17 cellular contexts compared by ENCODE assay signal in genomic region chr1:12600335-12600734, GRCh38. TPM values are rescaled to one million over a fixed set of nuclear protein-coding genes. Genes with fewer than 3 reads are reported as not detected.
DNase-seq lines count a peak whose midpoint lies in the region; ATAC-seq and TF ChIP-seq lines count a peak whose summit lies in the region.
"Had no signal": no experiment of that assay in that cellular context is flagged by ENCODE, and none has a peak within 500 bp of the region (broad histone marks: within the 10 kb centered on the region; RNA-seq: fewer than 3 reads in every experiment).

No MANE protein-coding gene starts in this region.

- DNase-seq in MG63: peak; percentile 76
- no peak for DNase-seq in esophagus squamous epithelium (lab: John Stamatoyannopoulos, UW)
- DNase-seq in thyroid gland: peak; percentile 91 to 94
- no peak for DNase-seq in stimulated activated naive CD4-positive, alpha-beta T cell (lab: John Stamatoyannopoulos, UW)
- no peak for DNase-seq in OCI-M1 (lab: John Stamatoyannopoulos, UW)
- DNase-seq: activated effector memory CD4-positive, alpha-beta T cell treated with anti-CD3 and anti-CD28 coated beads, Interleukin-2, amount 50 U/mL, for 16 hours; naive B cell; NCI-H1092; NCI-H2171; NK-92 treated with Interleukin-12 subunit alpha and Interleukin-12 subunit beta, amount 100 ng/mL, for 24 hours; trophoblast cell had no signal

- H3K27ac ChIP-seq in esophagus squamous epithelium (peak overlapping the region; percentile 29 to 94 (median 78)), muscle layer of duodenum (ENCODE audit: low read length) (peak overlapping the region; percentile 9), thyroid gland (peak overlapping the region; percentile 77 to 97 (median 85))
- H3K27ac ChIP-seq: SJSA1 had no signal

- H3K9me3 ChIP-seq in MG63: no peaks in the 10 kb centered on the region
- no peaks in the 10 kb centered on the region for H3K9me3 ChIP-seq in esophagus squamous epithelium
- no peaks in the 10 kb centered on the region for H3K9me3 ChIP-seq in muscle layer of duodenum (ENCODE audit: control insufficient read depth in 1 of 2, low read length in 2 of 2)
- no peaks in the 10 kb centered on the region for H3K9me3 ChIP-seq in thyroid gland
- H3K9me3 ChIP-seq: SJSA1 had no signal

- H3K4me1 ChIP-seq in esophagus squamous epithelium (peaks cover 81 to 100% (median 87%) of the 10 kb centered on the region in 3 donors), muscle layer of duodenum (ENCODE audit: control insufficient read depth in 1 of 2, insufficient read depth in 2 of 2, low read length in 2 of 2) (peaks cover 31 to 72% of the 10 kb centered on the region in 2 donors), thyroid gland (peaks cover 69 to 94% of the 10 kb centered on the region in 2 donors)

- TF ChIP-seq CTCF in esophagus squamous epithelium (IDR thresholded peaks at IDR 0.05): no peak
- no peak for TF ChIP-seq CTCF in thyroid gland (IDR thresholded peaks at IDR 0.05)

- WGBS in esophagus squamous epithelium, 2 donors: 48 to 64% methylated on average over 4 to 7 of the region's 7 CpGs
- WGBS in thyroid gland, 2 donors: 28 to 44% methylated on average over 5 to 7 of the region's 7 CpGs

- intact Hi-C loops in esophagus squamous epithelium (cut with DNase I) (no loop called here), thyroid gland (cut with DNase I) (no loop called here)

- peaks cover 81% of the 10 kb centered on the region for H3K36me3 ChIP-seq in MG63
- H3K36me3 ChIP-seq in esophagus squamous epithelium: peaks cover 0 to 48% (median 0%) of the 10 kb centered on the region in 3 donors
- no peaks in the 10 kb centered on the region for H3K36me3 ChIP-seq in muscle layer of duodenum (ENCODE audit: control insufficient read depth in 1 of 2, insufficient read depth in 2 of 2, low read length in 2 of 2)
- H3K36me3 ChIP-seq in thyroid gland: peaks cover 0 to 10% of the 10 kb centered on the region in 2 donors
- H3K36me3 ChIP-seq: SJSA1 had no signal

- no peak for TF ChIP-seq POLR2A in esophagus squamous epithelium (IDR thresholded peaks at IDR 0.05)
- TF ChIP-seq POLR2A in thyroid gland (IDR thresholded peaks at IDR 0.05): peak in 1 of 2 donors; percentile 49

- ATAC-seq in HG02623 (IDR thresholded peaks at IDR 0.05; ENCODE audit: unreplicated experiment): no peak

- H3K27me3 ChIP-seq in MG63: no peaks in the 10 kb centered on the region
- no peaks in the 10 kb centered on the region for H3K27me3 ChIP-seq in esophagus squamous epithelium
- no peaks in the 10 kb centered on the region for H3K27me3 ChIP-seq in muscle layer of duodenum (ENCODE audit: low read depth, low read length)
- no peaks in the 10 kb centered on the region for H3K27me3 ChIP-seq in thyroid gland
- H3K27me3 ChIP-seq: SJSA1 had no signal

- H3K4me3 ChIP-seq in MG63: no peak overlapping the region
- H3K4me3 ChIP-seq in esophagus squamous epithelium: no peak overlapping the region
- no peak overlapping the region for H3K4me3 ChIP-seq in muscle layer of duodenum (ENCODE audit: low read depth in 1 of 2, low read length in 2 of 2)
- H3K4me3 ChIP-seq in thyroid gland (replicated peaks in 1 of 3): no peak overlapping the region
- H3K4me3 ChIP-seq: SJSA1, skin epidermis had no signal

RNA-seq across cellular contexts. Expression of gene DHRS3, which starts 17.7 kb away (rescaled TPM):
- 229 and 317 TPM in 2 replicates for total RNA-seq in MG63 (2014; rRNA removed; shearing (Covaris generic); ENCODE audit: low replicate concordance)
- total RNA-seq in esophagus squamous epithelium (100 to 1,000 TPM in 3 of 4 donors, 10 to 100 TPM in 1; 87.7 to 166 (median 117) TPM), thyroid gland (100 to 1,000 TPM; 181 to 304 (median 268) TPM)

RNA-seq across cellular contexts. Expression of gene AADACL4, which starts 43.5 kb away (rescaled TPM):
- not detected in 2 replicates for total RNA-seq in MG63 (2014; rRNA removed; shearing (Covaris generic); ENCODE audit: low replicate concordance)
- total RNA-seq in esophagus squamous epithelium (not detected), thyroid gland (not detected)
- total RNA-seq: bronchial epithelial cell, Daoy, SJSA1 had no signal

Comparison
In these comparisons a context has a peak if more than half of its experiments do, and no peak if none do; other contexts are left out.
1. DNase-seq: peak in MG63 (single experiment) and thyroid gland (2 of 2); none in esophagus squamous epithelium (single experiment), stimulated activated naive CD4-positive, alpha-beta T cell (0 of 6) and OCI-M1 (single experiment).
2. H3K27ac ChIP-seq: peak in every context shown above with its lines; median percentile 85 in thyroid gland; 78 in esophagus squamous epithelium; 9 in muscle layer of duodenum.